Comparison of ENCODE assay signal across 20 cellular contexts in the genomic region with DNA sequence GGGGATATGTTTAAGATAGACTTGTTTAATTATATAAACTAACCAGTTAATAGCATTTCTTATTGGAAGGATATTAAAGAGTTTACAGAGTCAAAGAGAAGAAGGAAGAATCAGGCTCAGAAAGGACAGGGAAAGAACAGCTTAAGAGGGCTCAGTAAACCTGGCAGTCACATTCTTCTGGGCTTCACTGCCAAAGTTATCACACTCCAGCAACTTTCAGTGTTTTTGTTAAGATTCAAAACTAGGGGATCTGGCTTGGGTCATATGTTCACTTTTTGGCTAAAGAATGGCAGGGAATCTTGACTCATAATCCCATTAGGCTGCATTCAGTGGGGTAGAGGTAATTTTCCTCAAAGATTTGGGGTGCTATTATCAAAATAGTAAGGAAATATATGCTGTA.
A peak's percentile ranks its signal among the peaks of the same experiment; 100 is the strongest.
DNase-seq lines count a peak whose midpoint lies in the region; ATAC-seq, FAIRE-seq and TF ChIP-seq lines count a peak whose summit lies in the region.
"Had no signal": no experiment of that assay in that cellular context is flagged by ENCODE, and none has a peak within 500 bp of the region (broad histone marks: within the 10 kb centered on the region; RNA-seq: fewer than 3 reads in every experiment).

No MANE protein-coding gene starts in this region.

- BruUV-seq in IMR-90 (replicated peaks; lab: Mats Ljungman, UMichigan) = no TSS peak
- no TSS peak for BruUV-seq in HepG2 (replicated peaks; lab: Mats Ljungman, UMichigan)

- H3K23ac ChIP-seq in IMR-90 (ENCODE audit: low read depth, low read length) = no peak overlapping the region

- in situ Hi-C loops in IMR-90 (cut with MboI; ENCODE audit: low sequenced_read_pairs) = no loop called here
- in situ Hi-C loops in HepG2 (cut with HindIII; ENCODE audit: extremely low pct_ligation_motif_present, low pct_unique_long_range_greater_than_20kb) = no loop called here

- H3K27ac ChIP-seq in IMR-90 (ENCODE audit: insufficient read depth, low read length) = no peak overlapping the region
- H3K27ac ChIP-seq in HepG2 (ENCODE audit: extremely low read length, insufficient read depth, low read length) = no peak overlapping the region

- no peak overlapping the region for H3K27ac Mint-ChIP-seq in endothelial cell (ENCODE audit: unreplicated experiment)

- H3K27me3 ChIP-seq in IMR-90 (ENCODE audit: control insufficient read depth, insufficient read depth, low read length) = no peaks in the 10 kb centered on the region
- no peaks in the 10 kb centered on the region for H3K27me3 ChIP-seq in HepG2 (ENCODE audit: control insufficient read depth in 1 of 2, insufficient read depth in 2 of 2, low read length in 2 of 2)

- H3K79me1 ChIP-seq in IMR-90 (ENCODE audit: low read depth in 1 of 2, low read length in 2 of 2) = no peaks in the 10 kb centered on the region

- no peak overlapping the region for H3K4me2 ChIP-seq in IMR-90 (ENCODE audit: low read depth, low read length)
- no peak overlapping the region for H3K4me2 ChIP-seq in HepG2 (ENCODE audit: low read depth, low read length)

- no peak overlapping the region; a peak in 1 of 4 replicates for H4K8ac ChIP-seq in IMR-90 (ENCODE audit: low read depth in 2 of 2, low read length in 2 of 2)

- H2BK15ac ChIP-seq in IMR-90 (ENCODE audit: low read depth, low read length) = 0 out of 3 replicates have a peak overlapping the region, but pooled peaks have one; percentile 56

- H2BK5ac ChIP-seq in IMR-90 (ENCODE audit: low read depth, low read length, poor library complexity, severe bottlenecking) = no peak overlapping the region

- no peak overlapping the region for H3K4me3 Mint-ChIP-seq in endothelial cell (ENCODE audit: unreplicated experiment)
- H3K4me3 Mint-ChIP-seq: CD4-positive, CD25-positive, alpha-beta regulatory T cell had no signal

- H3K9me1 ChIP-seq in IMR-90 (ENCODE audit: insufficient read depth, low read length) = 0 out of 2 replicates have a peak, but pooled peaks cover under 1% of the 10 kb centered on the region

- no peak for FAIRE-seq in RCC 7860 (lab: Jason Lieb, UNC)
- FAIRE-seq in HepG2 (lab: Jason Lieb, UNC) = no peak
- FAIRE-seq: GM12878, GM18507, H54 had no signal

- H3K4me1 ChIP-seq in IMR-90 (ENCODE audit: control insufficient read depth, insufficient read depth, low read length) = no peaks in the 10 kb centered on the region; the same call in 1 of the 2 replicates
- no peaks in the 10 kb centered on the region for H3K4me1 ChIP-seq in HepG2 (ENCODE audit: insufficient read depth, low read length)

- H3K18ac ChIP-seq in IMR-90 (ENCODE audit: low read depth, low read length) = no peak overlapping the region

- 0 out of 2 replicates have a peak overlapping the region, but pooled peaks have one; percentile 5 for H2BK120ac ChIP-seq in IMR-90 (ENCODE audit: low read depth, low read length)

- TF ChIP-seq CTCF in IMR-90 (conservative IDR thresholded peaks at IDR 0.05; ENCODE audit: low read depth, low read length) = no peak
- no peak for TF ChIP-seq CTCF in HepG2 (CRISPR knock-in tag; IDR thresholded peaks at IDR 0.05)
- TF ChIP-seq CTCF in endothelial cell (IDR thresholded peaks at IDR 0.05; ENCODE audit: unreplicated experiment) = no peak

- H3K9me3 ChIP-seq in IMR-90 (ENCODE audit: control insufficient read depth, insufficient read depth, low read length) (no peaks in the 10 kb centered on the region), HepG2 (ENCODE audit: low read length) (no peaks in the 10 kb centered on the region)

- 0 out of 2 replicates have a peak overlapping the region, but pooled peaks have one; percentile 23 for H2AK5ac ChIP-seq in IMR-90 (ENCODE audit: low read depth, low read length)

- no peak for TF ChIP-seq POLR2A in IMR-90 (IDR thresholded peaks at IDR 0.05; ENCODE audit: low read depth, low read length)
- no peak for TF ChIP-seq POLR2A in HepG2 (IDR thresholded peaks at IDR 0.05; ENCODE audit: insufficient read depth in 1 of 2, low read depth in 2 of 2, low read length in 2 of 2)

- no peak overlapping the region for H3K14ac ChIP-seq in IMR-90 (replicated peaks; ENCODE audit: low read depth, low read length)

- TF ChIP-seq EP300 in HepG2 (IDR thresholded peaks at IDR 0.05; ENCODE audit: low read depth in 2 of 2, low read length in 2 of 2) (no peak), HepG2 (CRISPR knock-in tag; IDR thresholded peaks at IDR 0.05; ENCODE audit: borderline replicate concordance) (no peak)

- TF ChIP-seq RAD21 in IMR-90 (IDR thresholded peaks at IDR 0.05; ENCODE audit: low read length) (no peak), HepG2 (CRISPR knock-in tag; IDR thresholded peaks at IDR 0.05) (no peak)

- no peaks in the 10 kb centered on the region for H3K27me3 Mint-ChIP-seq in endothelial cell (ENCODE audit: unreplicated experiment)
- H3K27me3 Mint-ChIP-seq: CD4-positive, CD25-positive, alpha-beta regulatory T cell had no signal

- no peak overlapping the region for H2AFZ ChIP-seq in IMR-90 (replicated peaks; ENCODE audit: low read length, poor library complexity)
- H2AFZ ChIP-seq in HepG2 (ENCODE audit: low read length) = no peak overlapping the region

- H3K56ac ChIP-seq in IMR-90 (ENCODE audit: extremely low read depth, insufficient read depth, low read length) = no peak overlapping the region

- no peak overlapping the region for H3K4ac ChIP-seq in IMR-90 (ENCODE audit: low read depth, low read length)

- dilution Hi-C loops in IMR-90 (cut with HindIII; ENCODE audit: low sequenced_read_pairs, unreplicated experiment) = no loop called here

- CTCF ChIA-PET in IMR-90 (lab: Yijun Ruan, JAX) (no interaction called here), HepG2 (lab: Yijun Ruan, JAX; ENCODE audit: low intra/inter-chr PET ratio, low total read pairs) (no interaction called here)

- H4K5ac ChIP-seq in IMR-90 (ENCODE audit: low read depth, low read length) = no peak overlapping the region

- no peak overlapping the region for H2BK20ac ChIP-seq in IMR-90 (ENCODE audit: low read depth, low read length)

- ATAC-seq in IMR-90 (ENCODE audit: low read depth) (no peak), sciatic nerve (peak; percentile 47), HepG2 (no peak)
- ATAC-seq: GM12878 had no signal

- H4K91ac ChIP-seq in IMR-90 (ENCODE audit: insufficient read depth, low read depth, low read length) = no peak overlapping the region

- H2AK9ac ChIP-seq in IMR-90 (replicated peaks; ENCODE audit: low read depth, low read length, poor library complexity) = no peak overlapping the region

- H3K36me3 Mint-ChIP-seq in endothelial cell (ENCODE audit: low read depth, unreplicated experiment) = no peaks in the 10 kb centered on the region
- H3K36me3 Mint-ChIP-seq: CD4-positive, CD25-positive, alpha-beta regulatory T cell had no signal

- intact Hi-C loops in IMR-90 (cut with micrococcal nuclease) = no loop called here
- intact Hi-C loops in sciatic nerve (cut with DNase I) = no loop called here
- intact Hi-C loops in HepG2 (cut with micrococcal nuclease; ENCODE audit: unreplicated experiment) = no loop called here

- H4K20me1 ChIP-seq in IMR-90 (ENCODE audit: insufficient read depth, low read length) (no peaks in the 10 kb centered on the region), HepG2 (ENCODE audit: insufficient read depth, low read length) (no peaks in the 10 kb centered on the region)

- no peaks in the 10 kb centered on the region for H3K9me3 Mint-ChIP-seq in endothelial cell (ENCODE audit: unreplicated experiment)
- H3K9me3 Mint-ChIP-seq: CD4-positive, CD25-positive, alpha-beta regulatory T cell had no signal

- H3K4me3 ChIP-seq in IMR-90 (ENCODE audit: insufficient read depth, low read depth, low read length) = no peak overlapping the region
- H3K4me3 ChIP-seq in HepG2 (replicated peaks in 1 of 3; ENCODE audit: insufficient read depth in 1 of 3, low read depth in 2 of 3, low read length in 3 of 3) = no peak overlapping the region
- H3K4me3 ChIP-seq: GM12878 had no signal

- POLR2A ChIA-PET in IMR-90 (lab: Charles Lee; ENCODE audit: unreplicated experiment) = no interaction called here
- POLR2A ChIA-PET in HepG2 (lab: Yijun Ruan, JAX) = no interaction called here

- no peaks in the 10 kb centered on the region for H3K4me1 Mint-ChIP-seq in endothelial cell (ENCODE audit: unreplicated experiment)

- H3K36me3 ChIP-seq in IMR-90 (ENCODE audit: control insufficient read depth, insufficient read depth, low read length) (no peaks in the 10 kb centered on the region), HepG2 (replicated peaks in 1 of 2; ENCODE audit: control insufficient read depth in 1 of 2, insufficient read depth in 2 of 2, low read length in 2 of 2) (no peaks in the 10 kb centered on the region)

- H3K79me2 ChIP-seq in HepG2 (ENCODE audit: insufficient read depth, low read length) = no peaks in the 10 kb centered on the region

- no peak overlapping the region for H3K9ac ChIP-seq in IMR-90 (ENCODE audit: low read depth, low read length)
- H3K9ac ChIP-seq in HepG2 (ENCODE audit: insufficient read depth, low read depth, low read length) = no peak overlapping the region

- DNase-seq in IMR-90 (no peak), astrocyte of the hippocampus (ENCODE audit: low read depth, low spot score) (peak; percentile 60), medulla oblongata (ENCODE audit: extremely low spot score) (peak; percentile 54), sciatic nerve (ENCODE audit: low spot score) (no peak), RCC 7860 (ENCODE audit: low spot score) (no peak), NCI-H2196 (lab: John Stamatoyannopoulos, UW; ENCODE audit: unreplicated experiment) (no peak), HepG2 (ENCODE audit: low spot score) (no peak), endothelial cell (ENCODE audit: low spot score) (no peak)
- DNase-seq: ACHN; CD4-positive, CD25-positive, alpha-beta regulatory T cell; DMS79; NCI-H1048; NCI-H146; NCI-H2081 treated with DMSO at 0.1 percent for 48 hours; NCI-H2227 treated with DMSO at 0.1 percent for 48 hours; NCI-H526; OCI-M1 had no signal

TF ChIP-seq in IMR-90, 13 proteins besides CTCF, POLR2A, EP300 and RAD21 (continues in another document):
- TF ChIP-seq MAZ (IDR thresholded peaks at IDR 0.05; ENCODE audit: borderline replicate concordance, low read depth, low read length) = no peak
- no peak for TF ChIP-seq BHLHE40 (IDR thresholded peaks at IDR 0.05; ENCODE audit: low read depth, low read length)
- TF ChIP-seq CEBPB (IDR thresholded peaks at IDR 0.05; ENCODE audit: low read depth, low read length) = no peak
- no peak for TF ChIP-seq MXI1 (IDR thresholded peaks at IDR 0.05; ENCODE audit: borderline replicate concordance, low read depth, low read length)
- no peak for TF ChIP-seq FOS (IDR thresholded peaks at IDR 0.05; ENCODE audit: low read depth, low read length)
- no peak for TF ChIP-seq NFE2L2 (IDR thresholded peaks at IDR 0.05; ENCODE audit: low read depth, low read length)

TF ChIP-seq in HepG2, 621 proteins besides CTCF, POLR2A, EP300 and RAD21 (continues in another document):
- TF ChIP-seq ZNF382 (CRISPR knock-in tag; IDR thresholded peaks at IDR 0.05; ENCODE audit: borderline replicate concordance) = no peak
- TF ChIP-seq ZFP36L1 (CRISPR knock-in tag; IDR thresholded peaks at IDR 0.05) = no peak
- no peak for TF ChIP-seq NBN (conservative IDR thresholded peaks at IDR 0.05)
- no peak for TF ChIP-seq NFE2L2 (IDR thresholded peaks at IDR 0.05; ENCODE audit: low read length)

Comparison
In these comparisons a context has a peak if more than half of its experiments do, and no peak if none do; other contexts are left out.
1. DNase-seq: peak in astrocyte of the hippocampus (single experiment) and medulla oblongata (single experiment); none in IMR-90 (single experiment), sciatic nerve (single experiment), RCC 7860 (single experiment), NCI-H2196 (single experiment), HepG2 (single experiment) and endothelial cell (single experiment).